In genomic region chr11:16739326-16739875, GRCh38 we compare ENCODE assay signal across 8 cellular contexts. TPM values are rescaled to one million over a fixed set of nuclear protein-coding genes. Genes with fewer than 3 reads are reported as not detected.
A peak's percentile ranks its signal among the peaks of the same experiment; 100 is the strongest.
DNase-seq lines count a peak whose midpoint lies in the region; ATAC-seq and TF ChIP-seq lines count a peak whose summit lies in the region.

No MANE protein-coding gene starts in this region.

- H3K4me1 ChIP-seq in BLaER1 (peaks cover 47% of the 10 kb centered on the region), mesodermal cell (ENCODE audit: control insufficient read depth, insufficient read depth, low read length, poor library complexity, severe bottlenecking) (peaks cover 5% of the 10 kb centered on the region)

- H3K9ac ChIP-seq in BLaER1: peak overlapping the region; percentile 98

- ATAC-seq in GM21786 (IDR thresholded peaks at IDR 0.05; ENCODE audit: unreplicated experiment) (no peak), HG02981 (IDR thresholded peaks at IDR 0.05; ENCODE audit: unreplicated experiment) (no peak)

- H3K36me3 ChIP-seq in BLaER1 (peaks cover 30% of the 10 kb centered on the region), mesodermal cell (ENCODE audit: control insufficient read depth, insufficient read depth, low read length) (peaks cover 37% of the 10 kb centered on the region)

- H3K4me2 ChIP-seq in BLaER1: peak overlapping the region; percentile 84

- H3K4me1 Mint-ChIP-seq in chondrocyte (ENCODE audit: low read depth): peaks cover 28% of the 10 kb centered on the region

- TF ChIP-seq CTCF in chondrocyte (IDR thresholded peaks at IDR 0.05): no peak

- WGBS in mesodermal cell (ENCODE audit: insufficient coverage in 2 of 2), 2 experiments: 5 to 6% methylated on average over 10 to 11 of the region's 20 CpGs

- H3K9me3 ChIP-seq in BLaER1 (no peaks in the 10 kb centered on the region), mesodermal cell (ENCODE audit: control insufficient read depth, low read length) (no peaks in the 10 kb centered on the region)

- H3K27ac ChIP-seq in BLaER1 (peak overlapping the region; percentile 99), mesodermal cell (ENCODE audit: low read depth, low read length, severe bottlenecking) (peak overlapping the region; percentile 91)

- peaks cover 7% of the 10 kb centered on the region for H3K36me3 Mint-ChIP-seq in chondrocyte (ENCODE audit: low read depth)

- H3K27me3 ChIP-seq in BLaER1: no peaks in the 10 kb centered on the region

- no peak overlapping the region for H3K4me3 Mint-ChIP-seq in chondrocyte (ENCODE audit: unreplicated experiment)

- no peaks in the 10 kb centered on the region for H3K9me3 Mint-ChIP-seq in chondrocyte (ENCODE audit: low read depth)

- peak overlapping the region; percentile 79 for H3K4me3 ChIP-seq in BLaER1
- peak overlapping the region; percentile 75 for H3K4me3 ChIP-seq in mesodermal cell (ENCODE audit: extremely low read depth, insufficient read depth, low read length, poor library complexity, severe bottlenecking)

- H3K27ac Mint-ChIP-seq in chondrocyte (ENCODE audit: unreplicated experiment): no peak overlapping the region

- H4K20me1 ChIP-seq in BLaER1: peaks cover 53% of the 10 kb centered on the region

- DNase-seq in M059J (ENCODE audit: low read depth) (peak; percentile 65), chondrocyte (ENCODE audit: low spot score) (no peak), 8988T (no peak)
- DNase-seq in central memory CD4-positive, alpha-beta T cell: peak; percentile 22

- H3K27me3 Mint-ChIP-seq in chondrocyte (ENCODE audit: low read depth): no peaks in the 10 kb centered on the region

RNA-seq across cellular contexts. Expression of gene C11orf58, which starts 1.0 kb away (rescaled TPM):
- total RNA-seq in M059J (2014; rRNA removed; shearing (Covaris generic)): 195 and 212 TPM in 2 replicates
- polyA plus RNA-seq in mesodermal cell (2013, experiment 1 of 2): 168 TPM
- polyA plus RNA-seq in mesodermal cell (2013, experiment 2 of 2): 185 TPM
- total RNA-seq in chondrocyte: 116 to 135 TPM (median 117 TPM) in 3 replicates

Comparison
In these comparisons a context has a peak if more than half of its experiments do, and no peak if none do; other contexts are left out.
1. DNase-seq: peak in M059J (single experiment) and central memory CD4-positive, alpha-beta T cell (single experiment); none in chondrocyte (single experiment) and 8988T (single experiment).